In the genomic region with DNA sequence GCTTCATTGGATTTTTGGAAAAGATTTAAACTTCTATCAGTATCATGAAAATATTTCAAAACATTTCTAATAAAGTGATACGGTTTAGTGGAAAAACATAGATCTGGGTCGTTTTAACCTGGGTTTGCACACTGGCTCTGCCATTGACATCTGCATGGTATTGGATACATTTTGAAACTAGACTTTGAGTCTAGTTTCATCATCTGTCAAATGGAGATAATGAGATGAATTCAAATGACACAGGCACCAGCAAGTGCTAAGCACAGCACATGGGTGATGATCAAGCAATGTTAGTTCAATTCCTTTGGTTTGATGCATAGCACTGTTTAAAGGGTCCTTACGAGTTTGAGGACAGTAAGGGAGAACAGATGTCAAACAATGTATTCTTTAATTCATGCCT, we compare ENCODE assay signal across 25 cellular contexts.
"Had no signal": no experiment of that assay in that cellular context is flagged by ENCODE, and none has a peak within 500 bp of the region (broad histone marks: within the 10 kb centered on the region; RNA-seq: fewer than 3 reads in every experiment).

No MANE protein-coding gene starts in this region.

- DNase-seq: dermis blood vessel endothelial cell; effector memory CD8-positive, alpha-beta T cell; erythroblast; esophagus squamous epithelium; foreskin melanocyte; head of caudate nucleus; mucosa of descending colon; naive B cell; pancreas; stimulated activated CD4-positive, alpha-beta T cell treated with anti-CD3 and anti-CD28 coated beads, Interleukin-12 subunit alpha, Interleukin-12 subunit beta, amount 100 ng/mL, for 4 hours; stimulated activated CD4-positive, alpha-beta T cell treated with anti-CD3 and anti-CD28 coated beads, Interleukin-1b, Interleukin-23, amount 100 ng/mL, for 48 hours; stimulated activated CD4-positive, alpha-beta T cell treated with anti-CD3 and anti-CD28 coated beads, Interleukin-4, amount 100 ng/mL, for 1 hour; stimulated activated CD8-positive, alpha-beta memory T cell treated with anti-CD3 and anti-CD28 coated beads, Interleukin-4, amount 100 ng/mL, for 48 hours; stimulated activated naive CD4-positive, alpha-beta T cell; stimulated activated naive CD8-positive, alpha-beta T cell treated with anti-CD3 and anti-CD28 coated beads, Interleukin-15, amount 100 ng/mL, for 72 hours; upper lobe of left lung; uterus had no signal

- H3K27ac ChIP-seq: coronary artery, esophagus squamous epithelium, neutrophil, pancreas, thoracic aorta, tibial nerve, upper lobe of left lung, uterus had no signal

- H3K9me3 ChIP-seq: esophagus squamous epithelium, mucosa of descending colon, neutrophil, pancreas, thoracic aorta, tibial nerve, upper lobe of left lung, uterus had no signal

- H3K4me3 ChIP-seq: coronary artery, esophagus squamous epithelium, lung, mucosa of descending colon, pancreas, smooth muscle cell, thoracic aorta, tibial nerve, upper lobe of left lung, uterus had no signal

- H3K27me3 ChIP-seq: esophagus squamous epithelium, neutrophil, pancreas, tibial nerve, upper lobe of left lung, uterus had no signal

- H3K4me1 ChIP-seq: esophagus squamous epithelium, pancreas, tibial nerve, upper lobe of left lung, uterus had no signal

- H3K36me3 ChIP-seq: esophagus squamous epithelium, neutrophil, pancreas, thoracic aorta, tibial nerve, upper lobe of left lung, uterus had no signal

- ATAC-seq: effector memory CD8-positive, alpha-beta T cell; mucosa of descending colon; natural killer cell treated with Interleukin-12 subunit alpha and Interleukin-12 subunit beta and Interleukin-15 and Interleukin-18, amount 100 ng/mL, for 72 hours; pancreas; sciatic nerve; stimulated activated naive CD8-positive, alpha-beta T cell treated with anti-CD3 and anti-CD28 coated beads, Interleukin-15, amount 100 ng/mL, for 72 hours had no signal
